In genomic region chr17:28571255-28572122, GRCh38 we compare ENCODE assay signal across 8 cellular contexts. TPM values are rescaled to one million over a fixed set of nuclear protein-coding genes. Genes with fewer than 3 reads are reported as not detected.
A peak's percentile ranks its signal among the peaks of the same experiment; 100 is the strongest.
DNase-seq lines count a peak whose midpoint lies in the region; ATAC-seq, FAIRE-seq and TF ChIP-seq lines count a peak whose summit lies in the region.

PIGS (minus strand) TSS chr17:28571524; CDS start chr17:28571496, 28 bp downstream.

- no peak; a peak in 1 of 4 replicates for TF ChIP-seq EP300 in HepG2 (IDR thresholded peaks at IDR 0.05; ENCODE audit: low read depth in 2 of 2, low read length in 2 of 2)
- TF ChIP-seq EP300 in HepG2 (CRISPR knock-in tag; IDR thresholded peaks at IDR 0.05; ENCODE audit: borderline replicate concordance): no peak

- peak within 1 kb of the TSS; percentile 67 for H3K27ac ChIP-seq in HepG2 (ENCODE audit: extremely low read length, insufficient read depth, low read length)

- TSS peak; percentile 46 for BruUV-seq in HepG2 (replicated peaks; lab: Mats Ljungman, UMichigan)

- H3K4me2 ChIP-seq in HepG2 (ENCODE audit: low read depth, low read length): peak within 1 kb of the TSS; percentile 94

- no peaks in the 10 kb centered on the region for H3K27me3 ChIP-seq in HepG2 (ENCODE audit: control insufficient read depth in 1 of 2, insufficient read depth in 2 of 2, low read length in 2 of 2)

- no peaks in the 10 kb centered on the region for H3K9me3 ChIP-seq in HepG2 (ENCODE audit: low read length)

- H3K9ac ChIP-seq in HepG2 (ENCODE audit: insufficient read depth, low read depth, low read length): peak within 1 kb of the TSS; percentile 72

- POLR2A ChIA-PET in HepG2 (lab: Yijun Ruan, JAX): interaction anchor here (0.7 to 1.9 kb wide), 13 partner anchors 9 to 165 kb away, joined by 3 to 9 read pairs (median 3); partner anchors contain the start of genes BLTP2, RPL23A, SLC46A1 and UNC119

- TF ChIP-seq RAD21 in HepG2 (CRISPR knock-in tag; IDR thresholded peaks at IDR 0.05): no peak

- in situ Hi-C loops in HepG2 (cut with HindIII; ENCODE audit: extremely low pct_ligation_motif_present, low pct_unique_long_range_greater_than_20kb): loop anchor here (5.0 kb wide), 1 partner anchor 51 kb away; no protein-coding TSS in a partner anchor

- ATAC-seq in GM19372 (IDR thresholded peaks at IDR 0.05; ENCODE audit: low read depth, unreplicated experiment) (peak; percentile 89), HG03558 (IDR thresholded peaks at IDR 0.05; ENCODE audit: extremely low read depth, unreplicated experiment) (peak; percentile 53), HepG2 (peak; percentile 96)

- H2AFZ ChIP-seq in HepG2 (ENCODE audit: low read length): peak within 1 kb of the TSS; percentile 32

- DNase-seq in C1 segment of cervical spinal cord (lab: John Stamatoyannopoulos, UW): peak in 13 of 14 donors; percentile 84 to 95 (median 91)
- DNase-seq in NCI-H748 treated with DMSO at 0.1 percent for 48 hours (lab: John Stamatoyannopoulos, UW): peak; percentile 96
- DNase-seq in activated CD4-positive, alpha-beta T cell treated with anti-CD3 and anti-CD28 coated beads, Interleukin-2, amount 50 U/mL, for 48 hours: peak; percentile 95 to 96
- DNase-seq in dermis blood vessel endothelial cell: peak; percentile 94
- DNase-seq in HepG2 (ENCODE audit: low spot score): peak; percentile 87
- peak; percentile 85 to 88 for DNase-seq in stimulated activated CD4-positive, alpha-beta T cell treated with anti-CD3 and anti-CD28 coated beads, Interleukin-2, amount 100 ng/mL, for 48 hours

- FAIRE-seq in HepG2 (lab: Jason Lieb, UNC): peak; percentile 81

- peaks cover 54% of the 10 kb centered on the region for H3K4me1 ChIP-seq in HepG2 (ENCODE audit: insufficient read depth, low read length)

- CTCF ChIA-PET in HepG2 (lab: Yijun Ruan, JAX; ENCODE audit: low intra/inter-chr PET ratio, low total read pairs): no interaction called here

- WGBS in HepG2 (ENCODE audit: low lambda C conversion rate): 2% methylated on average over 10 of the region's 57 CpGs

- no peak for TF ChIP-seq CTCF in HepG2 (CRISPR knock-in tag; IDR thresholded peaks at IDR 0.05)

- peak; percentile 55 to 80; a peak in 3 of 4 replicates for TF ChIP-seq POLR2A in HepG2 (IDR thresholded peaks at IDR 0.05; ENCODE audit: insufficient read depth in 1 of 2, low read depth in 2 of 2, low read length in 2 of 2)

- no peaks in the 10 kb centered on the region for H4K20me1 ChIP-seq in HepG2 (ENCODE audit: insufficient read depth, low read length)

- H3K36me3 ChIP-seq in HepG2 (replicated peaks in 1 of 2; ENCODE audit: control insufficient read depth in 1 of 2, insufficient read depth in 2 of 2, low read length in 2 of 2): peaks cover 0 to 11% of the 10 kb centered on the region in 2 experiments; a peak in 4 of 5 replicates

- H3K4me3 ChIP-seq in HepG2 (replicated peaks in 1 of 3; ENCODE audit: insufficient read depth in 1 of 3, low read depth in 2 of 3, low read length in 3 of 3): peak within 1 kb of the TSS; percentile 85 to 95 (median 92)

- intact Hi-C loops in HepG2 (cut with micrococcal nuclease; ENCODE audit: unreplicated experiment): no loop called here

- H3K79me2 ChIP-seq in HepG2 (ENCODE audit: insufficient read depth, low read length): peaks cover 18% of the 10 kb centered on the region

TF ChIP-seq in HepG2, 621 proteins besides CTCF, POLR2A, EP300 and RAD21 (continues in another document):
- TF ChIP-seq SKIL (CRISPR knock-in tag; IDR thresholded peaks at IDR 0.05; ENCODE audit: borderline replicate concordance) (no peak), RBFOX2 (IDR thresholded peaks at IDR 0.05; ENCODE audit: low read depth, low read length) (peak; percentile 90), ZNF609 (CRISPR knock-in tag; IDR thresholded peaks at IDR 0.05; ENCODE audit: borderline replicate concordance) (no peak), PHB2 (IDR thresholded peaks at IDR 0.05; ENCODE audit: partially characterized antibody) (no peak)

RNA-seq across cellular contexts. Expression of gene PIGS, which starts in this region (rescaled TPM):
- 65.9 and 86.0 TPM in 2 replicates for total RNA-seq in dermis blood vessel endothelial cell
- 26.6 and 42.6 TPM in 2 replicates for total RNA-seq in HepG2 (2016; rRNA removed; fragmentation: Illumina TruSeq; extraction: Trizol)
- 13.9 and 14.3 TPM in 2 replicates for total RNA-seq in HepG2 (2016; cell fraction: cytosol; rRNA removed; fragmentation: Illumina TruSeq; extraction: Trizol; ENCODE audit: low read depth)
- total RNA-seq in HepG2 (2016; cell fraction: insoluble cytoplasmic fraction; rRNA removed; fragmentation: Illumina TruSeq; extraction: Trizol): 23.4 and 47.4 TPM in 2 replicates
- total RNA-seq in HepG2 (2016; cell fraction: membrane; rRNA removed; fragmentation: Illumina TruSeq; extraction: Trizol): 32.6 and 37.9 TPM in 2 replicates
- 34.6 and 36.1 TPM in 2 replicates for total RNA-seq in HepG2 (2016; cell fraction: nucleus; rRNA removed; fragmentation: Illumina TruSeq; extraction: Trizol)
- polyA plus RNA-seq in HepG2 (2011; rRNA removed): 23.5 and 31.7 TPM in 2 replicates
- 29.9 and 34.2 TPM in 2 replicates for polyA plus RNA-seq in HepG2 (2011; cell fraction: cytosol; rRNA removed)
- polyA plus RNA-seq in HepG2 (2011; cell fraction: nucleus; rRNA removed): 62.5 and 62.8 TPM in 2 replicates
- 58.2 and 68.5 TPM in 2 replicates for polyA plus RNA-seq in HepG2 (2012)
- 17.4 and 20.1 TPM in 2 replicates for polyA plus RNA-seq in HepG2 (2016; cell fraction: cytosol; fragmentation: Illumina TruSeq; extraction: Trizol; ENCODE audit: low read depth)
- 27.8 and 30.3 TPM in 2 replicates for polyA plus RNA-seq in HepG2 (2016; cell fraction: insoluble cytoplasmic fraction; fragmentation: Illumina TruSeq; extraction: Trizol; ENCODE audit: low read depth)
- polyA plus RNA-seq in HepG2 (2016; cell fraction: membrane; fragmentation: Illumina TruSeq; extraction: Trizol; ENCODE audit: low read depth): 34.6 and 35.4 TPM in 2 replicates
- polyA plus RNA-seq in HepG2 (2016; cell fraction: nucleus; fragmentation: Illumina TruSeq; extraction: Trizol; ENCODE audit: insufficient read depth, low read depth): 62.4 and 64.1 TPM in 2 replicates
- polyA minus RNA-seq in HepG2 (2011; rRNA and poly(A)+ RNA removed; ENCODE audit: low replicate concordance): 43.4 and 53.5 TPM in 2 replicates
- polyA minus RNA-seq in HepG2 (2011; cell fraction: cytosol; rRNA and poly(A)+ RNA removed): 22.6 and 26.6 TPM in 2 replicates
- polyA minus RNA-seq in HepG2 (2011; cell fraction: nucleus; rRNA and poly(A)+ RNA removed): 19.8 and 27.0 TPM in 2 replicates

Comparison
In these comparisons a context has a peak if more than half of its experiments do, and no peak if none do; other contexts are left out.
1. Peak in every context shown above with its lines: DNase-seq, ATAC-seq, H3K4me3 ChIP-seq and H3K27ac ChIP-seq.